1 cellular context compared by ENCODE assay signal in genomic region chr2:170716851-170717598, GRCh38.
TF ChIP-seq lines count a peak whose summit lies in the region.

No MANE protein-coding gene starts in this region.

TF ChIP-seq in HepG2, 621 proteins besides CTCF, POLR2A, EP300 and RAD21 (continued from another document and continues in another):
- TF ChIP-seq MEF2D (CRISPR knock-in tag; IDR thresholded peaks at IDR 0.05) = peak; percentile 90
- no peak for TF ChIP-seq ZNF577 (CRISPR knock-in tag; IDR thresholded peaks at IDR 0.05; ENCODE audit: borderline replicate concordance, low read depth)
- TF ChIP-seq ZNF570 (CRISPR knock-in tag; IDR thresholded peaks at IDR 0.05; ENCODE audit: borderline replicate concordance) = no peak
- no peak for TF ChIP-seq SCMH1 (CRISPR knock-in tag; IDR thresholded peaks at IDR 0.05; ENCODE audit: borderline replicate concordance)
- TF ChIP-seq DPF2 (CRISPR knock-in tag; IDR thresholded peaks at IDR 0.05; ENCODE audit: borderline replicate concordance, low read depth) = peak; percentile 62; the same call in 1 of the 2 replicates
- TF ChIP-seq, protein P1, sequence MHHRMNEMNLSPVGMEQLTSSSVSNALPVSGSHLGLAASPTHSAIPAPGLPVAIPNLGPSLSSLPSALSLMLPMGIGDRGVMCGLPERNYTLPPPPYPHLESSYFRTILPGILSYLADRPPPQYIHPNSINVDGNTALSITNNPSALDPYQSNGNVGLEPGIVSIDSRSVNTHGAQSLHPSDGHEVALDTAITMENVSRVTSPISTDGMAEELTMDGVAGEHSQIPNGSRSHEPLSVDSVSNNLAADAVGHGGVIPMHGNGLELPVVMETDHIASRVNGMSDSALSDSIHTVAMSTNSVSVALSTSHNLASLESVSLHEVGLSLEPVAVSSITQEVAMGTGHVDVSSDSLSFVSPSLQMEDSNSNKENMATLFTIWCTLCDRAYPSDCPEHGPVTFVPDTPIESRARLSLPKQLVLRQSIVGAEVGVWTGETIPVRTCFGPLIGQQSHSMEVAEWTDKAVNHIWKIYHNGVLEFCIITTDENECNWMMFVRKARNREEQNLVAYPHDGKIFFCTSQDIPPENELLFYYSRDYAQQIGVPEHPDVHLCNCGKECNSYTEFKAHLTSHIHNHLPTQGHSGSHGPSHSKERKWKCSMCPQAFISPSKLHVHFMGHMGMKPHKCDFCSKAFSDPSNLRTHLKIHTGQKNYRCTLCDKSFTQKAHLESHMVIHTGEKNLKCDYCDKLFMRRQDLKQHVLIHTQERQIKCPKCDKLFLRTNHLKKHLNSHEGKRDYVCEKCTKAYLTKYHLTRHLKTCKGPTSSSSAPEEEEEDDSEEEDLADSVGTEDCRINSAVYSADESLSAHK (CRISPR knock-in tag; IDR thresholded peaks at IDR 0.05; ENCODE audit: borderline replicate concordance) = no peak
- no peak for TF ChIP-seq ATM (IDR thresholded peaks at IDR 0.05; ENCODE audit: borderline replicate concordance)
- TF ChIP-seq GMEB1 (CRISPR knock-in tag; IDR thresholded peaks at IDR 0.05; ENCODE audit: borderline replicate concordance) = peak; percentile 42; the same call in 1 of the 2 replicates
- TF ChIP-seq, protein P2, sequence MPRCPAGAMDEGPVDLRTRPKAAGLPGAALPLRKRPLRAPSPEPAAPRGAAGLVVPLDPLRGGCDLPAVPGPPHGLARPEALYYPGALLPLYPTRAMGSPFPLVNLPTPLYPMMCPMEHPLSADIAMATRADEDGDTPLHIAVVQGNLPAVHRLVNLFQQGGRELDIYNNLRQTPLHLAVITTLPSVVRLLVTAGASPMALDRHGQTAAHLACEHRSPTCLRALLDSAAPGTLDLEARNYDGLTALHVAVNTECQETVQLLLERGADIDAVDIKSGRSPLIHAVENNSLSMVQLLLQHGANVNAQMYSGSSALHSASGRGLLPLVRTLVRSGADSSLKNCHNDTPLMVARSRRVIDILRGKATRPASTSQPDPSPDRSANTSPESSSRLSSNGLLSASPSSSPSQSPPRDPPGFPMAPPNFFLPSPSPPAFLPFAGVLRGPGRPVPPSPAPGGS (CRISPR knock-in tag; IDR thresholded peaks at IDR 0.05) = no peak; the same call in 1 of the 2 replicates
- 0 out of 2 replicates have a peak, but pooled peaks have one; percentile 27 for TF ChIP-seq ZNF296 (CRISPR knock-in tag; conservative IDR thresholded peaks at IDR 0.05)
- TF ChIP-seq ZNF652 (CRISPR knock-in tag; IDR thresholded peaks at IDR 0.05; ENCODE audit: borderline replicate concordance, low read depth) = no peak
- TF ChIP-seq KDM4B (CRISPR knock-in tag; IDR thresholded peaks at IDR 0.05) = peak; percentile 82; the same call in 1 of the 2 replicates
- TF ChIP-seq ZBTB25 (CRISPR knock-in tag; IDR thresholded peaks at IDR 0.05) = no peak
- TF ChIP-seq MTA3 (CRISPR knock-in tag; IDR thresholded peaks at IDR 0.05) = no peak
- no peak for TF ChIP-seq ARID2 (CRISPR knock-in tag; IDR thresholded peaks at IDR 0.05; ENCODE audit: borderline replicate concordance)
- peak; percentile 43; the same call in 1 of the 2 replicates for TF ChIP-seq ZBTB1 (CRISPR knock-in tag; IDR thresholded peaks at IDR 0.05; ENCODE audit: borderline replicate concordance)
- TF ChIP-seq ZNF724P (CRISPR knock-in tag; IDR thresholded peaks at IDR 0.05; ENCODE audit: borderline replicate concordance) = no peak
- TF ChIP-seq HOXA9 (CRISPR knock-in tag; IDR thresholded peaks at IDR 0.05; ENCODE audit: borderline replicate concordance) = peak; percentile 93
- peak; percentile 23; the same call in 1 of the 2 replicates for TF ChIP-seq DRAP1 (CRISPR knock-in tag; IDR thresholded peaks at IDR 0.05)
- TF ChIP-seq, protein P3, sequence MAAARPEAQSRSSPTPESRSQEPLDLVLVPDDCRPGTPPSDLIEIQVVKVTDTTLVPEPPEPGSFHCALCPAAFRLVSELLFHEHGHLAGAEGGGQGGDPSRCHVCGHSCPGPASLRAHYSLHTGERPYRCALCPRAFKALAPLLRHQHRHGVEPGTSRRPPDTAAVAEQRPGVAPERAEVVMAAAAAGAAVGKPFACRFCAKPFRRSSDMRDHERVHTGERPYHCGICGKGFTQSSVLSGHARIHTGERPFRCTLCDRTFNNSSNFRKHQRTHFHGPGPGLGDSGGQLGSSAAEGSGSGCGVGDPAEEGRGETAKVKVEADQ (CRISPR knock-in tag; IDR thresholded peaks at IDR 0.05; ENCODE audit: borderline replicate concordance) = peak; percentile 60; the same call in 1 of the 2 replicates
- TF ChIP-seq, protein P4, sequence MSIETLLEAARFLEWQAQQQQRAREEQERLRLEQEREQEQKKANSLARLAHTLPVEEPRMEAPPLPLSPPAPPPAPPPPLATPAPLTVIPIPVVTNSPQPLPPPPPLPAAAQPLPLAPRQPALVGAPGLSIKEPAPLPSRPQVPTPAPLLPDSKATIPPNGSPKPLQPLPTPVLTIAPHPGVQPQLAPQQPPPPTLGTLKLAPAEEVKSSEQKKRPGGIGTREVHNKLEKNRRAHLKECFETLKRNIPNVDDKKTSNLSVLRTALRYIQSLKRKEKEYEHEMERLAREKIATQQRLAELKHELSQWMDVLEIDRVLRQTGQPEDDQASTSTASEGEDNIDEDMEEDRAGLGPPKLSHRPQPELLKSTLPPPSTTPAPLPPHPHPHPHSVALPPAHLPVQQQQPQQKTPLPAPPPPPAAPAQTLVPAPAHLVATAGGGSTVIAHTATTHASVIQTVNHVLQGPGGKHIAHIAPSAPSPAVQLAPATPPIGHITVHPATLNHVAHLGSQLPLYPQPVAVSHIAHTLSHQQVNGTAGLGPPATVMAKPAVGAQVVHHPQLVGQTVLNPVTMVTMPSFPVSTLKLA (IDR thresholded peaks at IDR 0.05) = peak; percentile 81
- TF ChIP-seq ZIK1 (CRISPR knock-in tag; IDR thresholded peaks at IDR 0.05; ENCODE audit: borderline replicate concordance, low read depth) = peak; percentile 90; the same call in 1 of the 2 replicates
- peak; percentile 68; the same call in 1 of the 2 replicates for TF ChIP-seq ZSCAN25 (CRISPR knock-in tag; IDR thresholded peaks at IDR 0.05)
- TF ChIP-seq, protein P5, sequence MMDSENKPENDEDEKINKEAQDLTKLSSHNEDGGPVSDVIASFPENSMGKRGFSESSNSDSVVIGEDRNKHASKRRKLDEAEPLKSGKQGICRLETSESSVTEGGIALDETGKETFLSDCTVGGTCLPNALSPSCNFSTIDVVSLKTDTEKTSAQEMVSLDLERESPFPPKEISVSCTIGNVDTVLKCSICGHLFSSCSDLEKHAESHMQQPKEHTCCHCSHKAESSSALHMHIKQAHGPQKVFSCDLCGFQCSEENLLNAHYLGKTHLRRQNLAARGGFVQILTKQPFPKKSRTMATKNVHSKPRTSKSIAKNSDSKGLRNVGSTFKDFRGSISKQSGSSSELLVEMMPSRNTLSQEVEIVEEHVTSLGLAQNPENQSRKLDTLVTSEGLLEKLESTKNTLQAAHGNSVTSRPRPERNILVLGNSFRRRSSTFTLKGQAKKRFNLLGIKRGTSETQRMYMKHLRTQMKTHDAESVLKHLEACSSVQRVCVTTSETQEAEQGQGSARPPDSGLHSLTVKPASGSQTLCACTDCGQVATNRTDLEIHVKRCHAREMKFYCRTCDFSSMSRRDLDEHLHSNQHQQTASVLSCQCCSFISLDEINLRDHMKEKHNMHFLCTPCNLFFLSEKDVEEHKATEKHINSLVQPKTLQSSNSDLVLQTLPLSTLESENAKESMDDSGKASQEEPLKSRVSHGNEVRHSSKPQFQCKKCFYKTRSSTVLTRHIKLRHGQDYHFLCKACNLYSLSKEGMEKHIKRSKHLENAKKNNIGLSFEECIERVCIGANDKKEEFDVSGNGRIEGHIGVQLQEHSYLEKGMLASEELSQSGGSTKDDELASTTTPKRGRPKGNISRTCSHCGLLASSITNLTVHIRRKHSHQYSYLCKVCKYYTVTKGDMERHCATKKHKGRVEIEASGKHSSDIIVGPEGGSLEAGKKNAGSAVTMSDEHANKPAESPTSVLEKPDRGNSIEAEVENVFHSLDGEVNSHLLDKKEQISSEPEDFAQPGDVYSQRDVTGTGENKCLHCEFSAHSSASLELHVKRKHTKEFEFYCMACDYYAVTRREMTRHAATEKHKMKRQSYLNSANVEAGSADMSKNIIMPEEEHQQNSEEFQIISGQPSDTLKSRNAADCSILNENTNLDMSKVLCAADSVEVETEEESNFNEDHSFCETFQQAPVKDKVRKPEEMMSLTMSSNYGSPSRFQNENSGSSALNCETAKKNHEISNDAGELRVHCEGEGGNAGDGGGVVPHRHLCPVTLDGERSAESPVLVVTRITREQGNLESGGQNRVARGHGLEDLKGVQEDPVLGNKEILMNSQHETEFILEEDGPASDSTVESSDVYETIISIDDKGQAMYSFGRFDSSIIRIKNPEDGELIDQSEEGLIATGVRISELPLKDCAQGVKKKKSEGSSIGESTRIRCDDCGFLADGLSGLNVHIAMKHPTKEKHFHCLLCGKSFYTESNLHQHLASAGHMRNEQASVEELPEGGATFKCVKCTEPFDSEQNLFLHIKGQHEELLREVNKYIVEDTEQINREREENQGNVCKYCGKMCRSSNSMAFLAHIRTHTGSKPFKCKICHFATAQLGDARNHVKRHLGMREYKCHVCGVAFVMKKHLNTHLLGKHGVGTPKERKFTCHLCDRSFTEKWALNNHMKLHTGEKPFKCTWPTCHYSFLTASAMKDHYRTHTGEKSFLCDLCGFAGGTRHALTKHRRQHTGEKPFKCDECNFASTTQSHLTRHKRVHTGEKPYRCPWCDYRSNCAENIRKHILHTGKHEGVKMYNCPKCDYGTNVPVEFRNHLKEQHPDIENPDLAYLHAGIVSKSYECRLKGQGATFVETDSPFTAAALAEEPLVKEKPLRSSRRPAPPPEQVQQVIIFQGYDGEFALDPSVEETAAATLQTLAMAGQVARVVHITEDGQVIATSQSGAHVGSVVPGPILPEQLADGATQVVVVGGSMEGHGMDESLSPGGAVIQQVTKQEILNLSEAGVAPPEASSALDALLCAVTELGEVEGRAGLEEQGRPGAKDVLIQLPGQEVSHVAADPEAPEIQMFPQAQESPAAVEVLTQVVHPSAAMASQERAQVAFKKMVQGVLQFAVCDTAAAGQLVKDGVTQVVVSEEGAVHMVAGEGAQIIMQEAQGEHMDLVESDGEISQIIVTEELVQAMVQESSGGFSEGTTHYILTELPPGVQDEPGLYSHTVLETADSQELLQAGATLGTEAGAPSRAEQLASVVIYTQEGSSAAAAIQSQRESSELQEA (CRISPR knock-in tag; IDR thresholded peaks at IDR 0.05; ENCODE audit: not compliant biosample characterization) = peak; percentile 95
- TF ChIP-seq HIC2 (CRISPR knock-in tag; IDR thresholded peaks at IDR 0.05; ENCODE audit: low read depth) = no peak; the same call in 1 of the 2 replicates
- TF ChIP-seq ZNF572 (CRISPR knock-in tag; IDR thresholded peaks at IDR 0.05) = no peak
- TF ChIP-seq ZNF24 (IDR thresholded peaks at IDR 0.05) = no peak
- no peak for TF ChIP-seq ZBTB37 (CRISPR knock-in tag; IDR thresholded peaks at IDR 0.05)
- no peak for TF ChIP-seq ZKSCAN1 (IDR thresholded peaks at IDR 0.05; ENCODE audit: low read length)
- TF ChIP-seq GLI4 (CRISPR knock-in tag; IDR thresholded peaks at IDR 0.05; ENCODE audit: borderline replicate concordance) = peak; percentile 87; the same call in 1 of the 2 replicates
- TF ChIP-seq CEBPB (IDR thresholded peaks at IDR 0.05; ENCODE audit: borderline replicate concordance, low read depth, low read length) = no peak
- peak; percentile 86; the same call in 1 of the 2 replicates for TF ChIP-seq ZNF33B (CRISPR knock-in tag; IDR thresholded peaks at IDR 0.05)
- no peak for TF ChIP-seq XBP1 (CRISPR knock-in tag; IDR thresholded peaks at IDR 0.05)
- TF ChIP-seq DMAP1 (CRISPR knock-in tag; IDR thresholded peaks at IDR 0.05) = peak; percentile 54
